In the genomic region with DNA sequence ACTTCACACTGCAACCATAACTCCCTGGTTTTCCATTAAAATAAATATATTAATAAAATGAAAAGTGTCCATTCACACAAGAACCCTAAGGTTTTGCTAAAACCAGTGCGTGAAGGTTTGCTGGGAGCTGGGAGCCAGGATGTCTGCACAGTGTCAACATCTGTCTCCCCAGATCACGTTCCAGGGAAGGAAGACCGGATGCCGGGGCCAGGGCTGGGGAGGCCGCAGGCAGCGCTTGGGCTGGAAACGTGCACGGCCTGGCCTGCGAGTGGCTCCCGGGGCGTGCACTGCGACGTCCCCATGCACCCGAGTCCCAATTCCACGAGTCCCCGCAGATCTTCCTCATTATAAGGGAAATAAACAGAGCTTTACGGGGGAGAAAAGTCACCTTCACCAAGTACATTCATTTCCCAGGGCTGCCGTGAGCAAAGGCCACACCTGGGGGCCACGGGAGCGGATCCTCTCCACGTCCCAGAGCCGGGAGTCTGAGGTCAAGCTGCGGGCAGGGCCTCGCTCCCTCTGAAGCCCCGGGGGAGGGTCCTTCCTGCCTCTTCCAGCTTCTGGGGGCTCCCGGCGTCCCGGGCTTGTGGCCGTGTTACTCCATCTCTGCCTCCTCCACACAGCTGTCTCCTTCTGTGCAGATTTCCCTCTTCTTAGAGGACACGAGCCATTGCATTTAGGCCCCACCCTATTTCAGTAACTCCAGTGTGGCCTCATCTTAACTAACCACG, we compare ENCODE assay signal across 20 cellular contexts. TPM values are rescaled to one million over a fixed set of nuclear protein-coding genes. Genes with fewer than 3 reads are reported as not detected.
DNase-seq lines count a peak whose midpoint lies in the region; ATAC-seq and TF ChIP-seq lines count a peak whose summit lies in the region.
"Had no signal": no experiment of that assay in that cellular context is flagged by ENCODE, and none has a peak within 500 bp of the region (broad histone marks: within the 10 kb centered on the region; RNA-seq: fewer than 3 reads in every experiment).

No MANE protein-coding gene starts in this region.

- 25 to 31% methylated on average over 31 of the region's 31 CpGs for WGBS in heart right ventricle, 2 donors

- DNase-seq in Right ventricle myocardium inferior (ENCODE audit: missing footprints) = no peak
- no peak for DNase-seq in right atrium auricular region (ENCODE audit: low spot score)
- DNase-seq in heart right ventricle = peak; percentile 28 to 46
- DNase-seq in mucosa of gallbladder (ENCODE audit: low spot score) = peak; percentile 49
- no peak for DNase-seq in T-helper 9 cell
- DNase-seq in NCI-H1105 (lab: John Stamatoyannopoulos, UW) = no peak
- DNase-seq: activated CD4-positive, alpha-beta T cell treated with anti-CD3 and anti-CD28 coated beads, Interleukin-2, amount 50 U/mL, for 4 hours; activated T-cell treated with anti-CD3 and anti-CD28 coated beads for 4 hours; GOT3; kidney glomerular epithelial cell; NCI-H1092 treated with DMSO at 0.1 percent for 48 hours; NCI-H748 treated with DMSO at 0.1 percent for 48 hours; PC-9; stimulated activated naive B cell treated with anti-CD40 and anti-IgM and Interleukin-4, amounts not matched to agents 10 μg/mL and 1 μg/mL and 100 μg/mL, for 72 hours had no signal

- ATAC-seq in Right ventricle myocardium inferior (peak; percentile 82), heart right ventricle (peak; percentile 69 to 90 (median 80)), HG02884 (IDR thresholded peaks at IDR 0.05; ENCODE audit: unreplicated experiment) (no peak), HG02938 (IDR thresholded peaks at IDR 0.05; ENCODE audit: unreplicated experiment) (no peak)
- ATAC-seq: stimulated activated naive B cell treated with anti-CD40 and anti-IgM and Interleukin-4, amounts not matched to agents 10 μg/mL and 1 μg/mL and 100 μg/mL, for 72 hours had no signal

- H3K4me3 ChIP-seq in right atrium auricular region = no peak overlapping the region
- no peak overlapping the region for H3K4me3 ChIP-seq in heart right ventricle
- H3K4me3 ChIP-seq: dorsolateral prefrontal cortex, PC-9, tibial nerve had no signal

- H3K27me3 ChIP-seq in right atrium auricular region (no peaks in the 10 kb centered on the region), heart right ventricle (no peaks in the 10 kb centered on the region)
- H3K27me3 ChIP-seq: dorsolateral prefrontal cortex, tibial nerve had no signal

- peak overlapping the region in 1 of 2 donors; percentile 27 for H3K27ac ChIP-seq in right atrium auricular region
- peak overlapping the region in 7 of 10 donors; percentile 5 to 45 (median 35) for H3K27ac ChIP-seq in heart right ventricle
- H3K27ac ChIP-seq: KMS-11, PC-9, tibial nerve had no signal

- no peaks in the 10 kb centered on the region for H3K36me3 ChIP-seq in right atrium auricular region
- H3K36me3 ChIP-seq in heart right ventricle = peaks cover 0 to 3% (median 0%) of the 10 kb centered on the region in 9 donors
- H3K36me3 ChIP-seq: tibial nerve had no signal

- TF ChIP-seq CTCF in right atrium auricular region (IDR thresholded peaks at IDR 0.05) (no peak), heart right ventricle (IDR thresholded peaks at IDR 0.05) (no peak)

- H3K9me3 ChIP-seq in right atrium auricular region (no peaks in the 10 kb centered on the region), heart right ventricle (peaks cover 0 to 8% (median 0%) of the 10 kb centered on the region in 11 donors)

- H3K4me1 ChIP-seq in right atrium auricular region (no peaks in the 10 kb centered on the region), heart right ventricle (peaks cover 3 to 22% (median 12%) of the 10 kb centered on the region in 9 donors)
- H3K4me1 ChIP-seq: tibial nerve had no signal

- intact Hi-C loops in Right ventricle myocardium inferior (cut with DNase I) (no loop called here), heart right ventricle (cut with DNase I) (no loop called here)

RNA-seq across cellular contexts. Expression of gene SHC2, which starts 12.9 kb away (rescaled TPM):
- total RNA-seq in Right ventricle myocardium inferior (10.7 TPM), right atrium auricular region (10 to 100 TPM in 1 of 2 donors, 1 to 10 TPM in 1; 9.6 to 26.8 TPM), heart right ventricle (10 to 100 TPM in 9 of 10 donors, 1 to 10 TPM in 1; 7.7 to 16.3 (median 12.4) TPM), mucosa of gallbladder (139 TPM)
- polyA plus RNA-seq in heart right ventricle = 10 to 100 TPM; 11.2 to 33.5 TPM
- polyA plus RNA-seq: CD14-positive monocyte had no signal

RNA-seq across cellular contexts. Expression of gene C2CD4C, which starts 39.0 kb away (rescaled TPM):
- 1.0 TPM for total RNA-seq in Right ventricle myocardium inferior
- under 1 TPM; 0.26 to 0.55 TPM for total RNA-seq in right atrium auricular region
- total RNA-seq in heart right ventricle = 1 to 10 TPM in 3 of 10 donors, under 1 TPM in 7; 0.26 to 2.2 (median 0.62) TPM
- polyA plus RNA-seq in heart right ventricle = 1 to 10 TPM; 2.1 to 2.2 TPM
- total RNA-seq in mucosa of gallbladder = 172 TPM
- polyA plus RNA-seq: CD14-positive monocyte had no signal

RNA-seq across cellular contexts. Expression of gene MADCAM1, which starts 48.3 kb away (rescaled TPM):
- total RNA-seq in Right ventricle myocardium inferior = 0.19 TPM
- total RNA-seq in right atrium auricular region = not detected
- total RNA-seq in heart right ventricle = under 1 TPM in 9 of 10 donors, not detected in 1; 0.14 to 0.71 (median 0.17) TPM
- polyA plus RNA-seq in heart right ventricle = under 1 TPM; 0.09 to 0.80 TPM
- 5.8 TPM for total RNA-seq in mucosa of gallbladder
- polyA plus RNA-seq: CD14-positive monocyte had no signal

RNA-seq across cellular contexts. Expression of gene TPGS1, which starts 59.3 kb away (rescaled TPM):
- 10.3 TPM for total RNA-seq in Right ventricle myocardium inferior
- total RNA-seq in right atrium auricular region = 10 to 100 TPM; 30.3 to 33.2 TPM
- total RNA-seq in heart right ventricle = 10 to 100 TPM in 6 of 10 donors, 1 to 10 TPM in 4; 7.1 to 13.5 (median 10.2) TPM
- 10 to 100 TPM; 22.1 to 22.2 TPM for polyA plus RNA-seq in heart right ventricle
- 33.8 TPM for total RNA-seq in mucosa of gallbladder

Comparison
In these comparisons a context has a peak if more than half of its experiments do, and no peak if none do; other contexts are left out.
1. DNase-seq: peak in heart right ventricle (2 of 2) and mucosa of gallbladder (single experiment); none in Right ventricle myocardium inferior (single experiment), right atrium auricular region (single experiment), T-helper 9 cell (single experiment) and NCI-H1105 (single experiment).
2. ATAC-seq: peak in Right ventricle myocardium inferior (single experiment) and heart right ventricle (8 of 8); none in HG02884 (single experiment) and HG02938 (single experiment).
3. RNA of gene C2CD4C, which starts 39.0 kb away (total RNA-seq): 172 TPM in mucosa of gallbladder (single experiment); 1.0 TPM in Right ventricle myocardium inferior (single experiment), 0.26 to 2.2 TPM in heart right ventricle and 0.26 to 0.55 TPM in right atrium auricular region; every median in the first group is over 10 times any median in the second.